In the genomic region with DNA sequence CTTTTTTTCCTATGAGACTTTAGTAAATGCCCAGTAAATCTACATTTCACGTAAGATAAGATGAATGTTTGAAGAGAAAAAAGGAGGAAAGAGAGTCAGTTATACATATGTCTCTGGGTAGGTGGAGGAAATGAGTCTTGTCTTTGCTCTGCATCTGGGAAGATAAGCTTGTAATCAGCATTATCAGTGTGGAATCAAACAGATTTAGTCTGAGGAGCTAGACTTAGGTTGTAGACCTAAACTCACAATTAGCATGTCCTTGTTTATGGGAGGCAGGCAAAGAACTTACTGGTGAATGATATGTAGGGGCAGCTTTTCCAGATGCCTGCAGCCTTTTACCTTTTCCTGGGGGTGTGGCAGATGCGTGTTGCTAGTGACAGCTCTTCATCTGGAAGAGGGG, we compare ENCODE assay signal across 28 cellular contexts.
"Had no signal": no experiment of that assay in that cellular context is flagged by ENCODE, and none has a peak within 500 bp of the region (broad histone marks: within the 10 kb centered on the region; RNA-seq: fewer than 3 reads in every experiment).

No MANE protein-coding gene starts in this region.

- H3K9me3 ChIP-seq: esophagus squamous epithelium had no signal

- DNase-seq: activated CD4-positive, alpha-beta T cell treated with anti-CD3 and anti-CD28 coated beads for 36 hours; activated CD4-positive, alpha-beta T cell treated with anti-CD3 and anti-CD28 coated beads, Interleukin-2, amount 10 ng/mL, durations not matched to agents 7 days and 5 days; activated CD4-positive, alpha-beta T cell treated with anti-CD3 and anti-CD28 coated beads, Interleukin-2, amount 50 U/mL, for 48 hours; activated CD4-positive, CD25-positive, alpha-beta regulatory T cell; activated CD4-positive, CD25-positive, alpha-beta regulatory T cell treated with anti-CD3 and anti-CD28 coated beads, Interleukin-2, amount 50 U/mL, for 72 hours; activated CD8-positive, alpha-beta memory T cell treated with anti-CD3 and anti-CD28 coated beads for 24 hours; activated CD8-positive, alpha-beta T cell treated with anti-CD3 and anti-CD28 coated beads for 36 hours; activated effector memory CD4-positive, alpha-beta T cell treated with Interleukin-2 at 50 U/mL for 16 hours; activated gamma-delta T cell treated with Interleukin-2 at 50 U/mL for 16 hours; activated naive CD4-positive, alpha-beta T cell treated with anti-CD3 and anti-CD28 coated beads, Interleukin-2, amount 50 U/mL, for 16 hours; activated naive CD4-positive, alpha-beta T cell treated with Interleukin-2 at 50 U/mL for 16 hours; activated T-cell treated with anti-CD3 and anti-CD28 coated beads, Interleukin-2, amount 50 U/mL, for 4 hours; amniotic stem cell; anterior cingulate cortex; brain microvascular endothelial cell; dorsolateral prefrontal cortex; effector memory CD4-positive, alpha-beta T cell; erythroblast; esophagus squamous epithelium; foreskin melanocyte; heart right ventricle; T-helper 2 cell had no signal

- H3K4me3 Mint-ChIP-seq: activated CD4-positive, alpha-beta T cell treated with anti-CD3 and anti-CD28 coated beads for 36 hours; activated CD4-positive, alpha-beta T cell treated with anti-CD3 and anti-CD28 coated beads, Interleukin-2, amount 10 ng/mL, durations not matched to agents 7 days and 5 days; activated CD8-positive, alpha-beta T cell treated with anti-CD3 and anti-CD28 coated beads for 36 hours; activated naive CD8-positive, alpha-beta T cell; activated T-cell treated with anti-CD3 and anti-CD28 coated beads, Interleukin-2, amount 50 U/mL, for 4 hours; activated T-helper 17 cell treated with anti-CD3 and anti-CD28 coated beads, Interleukin-2, amount 50 U/mL, for 72 hours; central memory CD8-positive, alpha-beta T cell; dendritic cell treated with granulocyte-macrophage colony-stimulating factor and Interleukin-4, amounts not matched to agents 40 ng/mL and 50 ng/mL, for 4 days had no signal

- H3K27me3 Mint-ChIP-seq: dendritic cell treated with granulocyte-macrophage colony-stimulating factor and Interleukin-4, amounts not matched to agents 40 ng/mL and 50 ng/mL, for 4 days had no signal

- H3K27me3 ChIP-seq: brain microvascular endothelial cell had no signal

- H3K27ac Mint-ChIP-seq: activated CD4-positive, alpha-beta T cell treated with anti-CD3 and anti-CD28 coated beads for 36 hours; activated CD4-positive, alpha-beta T cell treated with anti-CD3 and anti-CD28 coated beads, Interleukin-2, amount 10 ng/mL, durations not matched to agents 7 days and 5 days; activated CD8-positive, alpha-beta T cell treated with anti-CD3 and anti-CD28 coated beads for 36 hours; activated naive CD8-positive, alpha-beta T cell; activated T-helper 17 cell treated with anti-CD3 and anti-CD28 coated beads, Interleukin-2, amount 50 U/mL, for 72 hours; dendritic cell treated with granulocyte-macrophage colony-stimulating factor and Interleukin-4, amounts not matched to agents 40 ng/mL and 50 ng/mL, for 4 days had no signal

- H3K4me1 ChIP-seq: esophagus squamous epithelium, gastroesophageal sphincter, heart right ventricle had no signal

- ATAC-seq: activated CD4-positive, alpha-beta T cell treated with anti-CD3 and anti-CD28 coated beads for 36 hours; activated CD8-positive, alpha-beta T cell treated with anti-CD3 and anti-CD28 coated beads for 36 hours; activated T-cell treated with anti-CD3 and anti-CD28 coated beads, Interleukin-2, amount 50 U/mL, for 4 hours; activated T-helper 17 cell treated with anti-CD3 and anti-CD28 coated beads, Interleukin-2, amount 50 U/mL, for 72 hours; gastroesophageal sphincter; heart right ventricle had no signal

- H3K9me3 Mint-ChIP-seq: activated CD4-positive, alpha-beta T cell treated with anti-CD3 and anti-CD28 coated beads, Interleukin-2, amount 10 ng/mL, durations not matched to agents 7 days and 5 days; activated CD8-positive, alpha-beta T cell treated with anti-CD3 and anti-CD28 coated beads for 36 hours; activated T-cell treated with anti-CD3 and anti-CD28 coated beads, Interleukin-2, amount 50 U/mL, for 4 hours; activated T-helper 17 cell treated with anti-CD3 and anti-CD28 coated beads, Interleukin-2, amount 50 U/mL, for 72 hours; central memory CD8-positive, alpha-beta T cell had no signal

- H3K36me3 ChIP-seq: brain microvascular endothelial cell, esophagus squamous epithelium, gastroesophageal sphincter, heart right ventricle had no signal

- H3K27ac ChIP-seq: brain microvascular endothelial cell, coronary artery, dorsolateral prefrontal cortex, esophagus squamous epithelium, gastroesophageal sphincter, heart right ventricle had no signal

- H3K4me1 Mint-ChIP-seq: activated CD4-positive, alpha-beta T cell treated with anti-CD3 and anti-CD28 coated beads for 36 hours; activated CD4-positive, alpha-beta T cell treated with anti-CD3 and anti-CD28 coated beads, Interleukin-2, amount 10 ng/mL, durations not matched to agents 7 days and 5 days; activated T-helper 17 cell treated with anti-CD3 and anti-CD28 coated beads, Interleukin-2, amount 50 U/mL, for 72 hours; central memory CD8-positive, alpha-beta T cell had no signal

- H3K4me3 ChIP-seq: coronary artery, dorsolateral prefrontal cortex, esophagus squamous epithelium, gastroesophageal sphincter, heart right ventricle had no signal
